Comparison of ENCODE assay signal across 8 cellular contexts in genomic region chr1:110209715-110210603, GRCh38. TPM values are rescaled to one million over a fixed set of nuclear protein-coding genes. Genes with fewer than 3 reads are reported as not detected.
A peak's percentile ranks its signal among the peaks of the same experiment; 100 is the strongest.
DNase-seq lines count a peak whose midpoint lies in the region; ATAC-seq, FAIRE-seq and TF ChIP-seq lines count a peak whose summit lies in the region.

KCNC4 (plus strand) TSS chr1:110210314; CDS start chr1:110211500, 1,186 bp downstream.

- H2AFZ ChIP-seq in GM23338 (peak within 1 kb of the TSS; percentile 98), neuronal stem cell (ENCODE audit: low read length) (peak within 1 kb of the TSS; percentile 98)

- no peaks in the 10 kb centered on the region for H3K9me2 ChIP-seq in DOHH2 (replicated peaks; ENCODE audit: control insufficient read depth, low read length)
- H3K9me2 ChIP-seq in GM23338 (ENCODE audit: insufficient read depth), result no peaks in the 10 kb centered on the region

- no peaks in the 10 kb centered on the region for H3K27me3 ChIP-seq in DOHH2 (ENCODE audit: control insufficient read depth, low read length)
- H3K27me3 ChIP-seq in GM23338 (ENCODE audit: insufficient read depth), result peaks cover 36% of the 10 kb centered on the region
- H3K27me3 ChIP-seq in SJSA1 (replicated peaks), result peaks cover 55% of the 10 kb centered on the region
- peaks cover 12 to 68% (median 22%) of the 10 kb centered on the region in 3 experiments for H3K27me3 ChIP-seq in neuronal stem cell (ENCODE audit: control insufficient read depth in 3 of 3, insufficient read depth in 3 of 3, low read depth in 1 of 3, low read length in 3 of 3)

- H4K8ac ChIP-seq in neuronal stem cell (ENCODE audit: low read depth, low read length), result peak within 1 kb of the TSS; percentile 97

- no peaks in the 10 kb centered on the region for H3K79me1 ChIP-seq in neuronal stem cell (ENCODE audit: low read depth, low read length)

- peaks cover 6% of the 10 kb centered on the region for H3F3A ChIP-seq in DOHH2 (ENCODE audit: control insufficient read depth, insufficient read depth)
- peaks cover 16% of the 10 kb centered on the region; the same call in 1 of the 2 replicates for H3F3A ChIP-seq in GM23338 (replicated peaks; ENCODE audit: low read depth)

- no peaks in the 10 kb centered on the region; the same call in 2 of the 3 replicates for H3K9me3 Mint-ChIP-seq in GM23338

- H3K9me3 ChIP-seq in DOHH2 (ENCODE audit: control insufficient read depth, insufficient read depth, low read length) (no peaks in the 10 kb centered on the region), SJSA1 (replicated peaks) (peaks cover 9% of the 10 kb centered on the region; the same call in 1 of the 2 replicates), neuronal stem cell (replicated peaks in 1 of 2; ENCODE audit: control insufficient read depth in 2 of 2, insufficient read depth in 1 of 2, low read depth in 1 of 2, low read length in 2 of 2) (no peaks in the 10 kb centered on the region)

- peak within 1 kb of the TSS; percentile 61 for H2BK5ac ChIP-seq in neuronal stem cell (ENCODE audit: low read length)

- no CpG with 5 or more reads among the region's 103 CpGs for WGBS in neuronal stem cell (ENCODE audit: extremely low coverage in 2 of 2, insufficient read length in 2 of 2, insufficient replicate concordance in 1 of 2), 2 donors

- TF ChIP-seq CTCF in DOHH2 (IDR thresholded peaks at IDR 0.05; ENCODE audit: low read depth, low read length, poor library complexity, severe bottlenecking), result no peak
- TF ChIP-seq CTCF in GM23338 (conservative IDR thresholded peaks at IDR 0.05; ENCODE audit: low read depth in 2 of 2), result no peak

- H2AK5ac ChIP-seq in neuronal stem cell (ENCODE audit: low read depth, low read length), result peak within 1 kb of the TSS; percentile 56

- peaks cover 45% of the 10 kb centered on the region for H3K4me1 Mint-ChIP-seq in GM23338

- H3K4me3 Mint-ChIP-seq in GM23338, result peak within 1 kb of the TSS; percentile 82

- FAIRE-seq in frontal cortex (lab: Jason Lieb, UNC), result no peak

- H3K27ac Mint-ChIP-seq in GM23338, result peak within 1 kb of the TSS; percentile 63

- ATAC-seq in GM23338, result peak; percentile 63

- H4K91ac ChIP-seq in neuronal stem cell (ENCODE audit: low read depth, low read length, poor library complexity), result no peak within 1 kb of the TSS

- H3K27me3 Mint-ChIP-seq in GM23338 (ENCODE audit: insufficient read depth, low read depth, poor library complexity), result peaks cover 23% of the 10 kb centered on the region

- no peaks in the 10 kb centered on the region for H3K36me3 ChIP-seq in DOHH2 (ENCODE audit: control insufficient read depth, low read length)
- no peaks in the 10 kb centered on the region for H3K36me3 ChIP-seq in GM23338 (ENCODE audit: insufficient read depth)
- H3K36me3 ChIP-seq in SJSA1, result no peaks in the 10 kb centered on the region
- no peaks in the 10 kb centered on the region for H3K36me3 ChIP-seq in neuronal stem cell (replicated peaks in 1 of 2; ENCODE audit: control insufficient read depth in 2 of 2, insufficient read depth in 2 of 2, low read length in 2 of 2)

- H3K4me2 ChIP-seq in DOHH2 (ENCODE audit: low read length) (peak within 1 kb of the TSS; percentile 97), GM23338 (peak within 1 kb of the TSS; percentile 95), neuronal stem cell (ENCODE audit: insufficient read depth, low read length, poor library complexity, severe bottlenecking) (peak within 1 kb of the TSS; percentile 94)

- H4K20me1 ChIP-seq in DOHH2 (ENCODE audit: control insufficient read depth, insufficient read depth, low read depth, low read length) (no peaks in the 10 kb centered on the region; the same call in 1 of the 2 replicates), GM23338 (replicated peaks; ENCODE audit: insufficient read depth) (no peaks in the 10 kb centered on the region; the same call in 1 of the 2 replicates)

- H3K4me1 ChIP-seq in DOHH2 (ENCODE audit: control insufficient read depth, low read length) (peaks cover 33% of the 10 kb centered on the region), GM23338 (ENCODE audit: insufficient read depth) (peaks cover 28% of the 10 kb centered on the region), SJSA1 (replicated peaks) (peaks cover 17% of the 10 kb centered on the region), neuronal stem cell (ENCODE audit: control insufficient read depth in 2 of 2, insufficient read depth in 1 of 2, low read depth in 1 of 2, low read length in 2 of 2) (peaks cover 11 to 22% of the 10 kb centered on the region in 2 donors)

- H3K23ac ChIP-seq in neuronal stem cell (ENCODE audit: low read depth, low read length, poor library complexity), result peak within 1 kb of the TSS; percentile 90

- peak within 1 kb of the TSS; percentile 72 for H3K14ac ChIP-seq in neuronal stem cell (ENCODE audit: low read length)

- no peaks in the 10 kb centered on the region; the same call in 2 of the 3 replicates for H3K36me3 Mint-ChIP-seq in GM23338 (ENCODE audit: low read depth)

- peak within 1 kb of the TSS; percentile 79 for H2BK15ac ChIP-seq in neuronal stem cell (ENCODE audit: low read length)

- peak within 1 kb of the TSS; percentile 97 for H3K18ac ChIP-seq in neuronal stem cell (ENCODE audit: low read length)

- peak; percentile 92 for DNase-seq in GM23338 (ENCODE audit: low spot score)
- DNase-seq in Kasumi-1 (lab: John Stamatoyannopoulos, UW), result peak; percentile 80 to 82
- DNase-seq in SJSA1 (ENCODE audit: low read depth in 1 of 2, low spot score in 2 of 2), result peak in 1 of 2 experiments; percentile 76
- DNase-seq in activated naive CD4-positive, alpha-beta T cell (lab: John Stamatoyannopoulos, UW), result peak; percentile 56 to 91 (median 71)
- peak; percentile 84 to 90 for DNase-seq in frontal cortex (ENCODE audit: low spot score in 2 of 2)
- DNase-seq in neuronal stem cell (ENCODE audit: low spot score), result peak; percentile 83
- DNase-seq in stromal cell of bone marrow (ENCODE audit: low read depth), result peak; percentile 48

- H3K27ac ChIP-seq in DOHH2 (ENCODE audit: low read depth, low read length) (peak within 1 kb of the TSS; percentile 51), GM23338 (ENCODE audit: low read depth) (peak within 1 kb of the TSS; percentile 83), SJSA1 (no peak within 1 kb of the TSS), neuronal stem cell (replicated peaks; ENCODE audit: low read length) (peak within 1 kb of the TSS; percentile 82)

- H2BK120ac ChIP-seq in neuronal stem cell (ENCODE audit: low read depth, low read length), result no peak within 1 kb of the TSS

- H3K4ac ChIP-seq in neuronal stem cell (ENCODE audit: low read length), result no peak within 1 kb of the TSS

- H3K79me2 ChIP-seq in DOHH2 (ENCODE audit: control insufficient read depth, low read length) (0 out of 2 replicates have a peak, but pooled peaks cover 4% of the 10 kb centered on the region), GM23338 (replicated peaks; ENCODE audit: insufficient read depth) (no peaks in the 10 kb centered on the region)

- peak within 1 kb of the TSS; percentile 96 for H3K9ac ChIP-seq in neuronal stem cell (ENCODE audit: low read depth, low read length, poor library complexity)

- H3K4me3 ChIP-seq in DOHH2 (ENCODE audit: low read length) (peak within 1 kb of the TSS; percentile 82), GM23338 (peak within 1 kb of the TSS; percentile 82), SJSA1 (peak within 1 kb of the TSS; percentile 49), neuronal stem cell (ENCODE audit: low read length in 2 of 2) (peak within 1 kb of the TSS; percentile 57 to 86)

- peak within 1 kb of the TSS; percentile 77 for H2BK12ac ChIP-seq in neuronal stem cell (ENCODE audit: low read length)

TF ChIP-seq in GM23338, 12 proteins besides CTCF, POLR2A, EP300 and RAD21:
- no peak for TF ChIP-seq EZH2 (IDR thresholded peaks at IDR 0.05; ENCODE audit: low read depth, unreplicated experiment)
- TF ChIP-seq ZNF114 (CRISPR knock-in tag; IDR thresholded peaks at IDR 0.05), result no peak
- TF ChIP-seq CREB1 (CRISPR knock-in tag; IDR thresholded peaks at IDR 0.05; ENCODE audit: low read depth), result peak; percentile 32; the same call in 1 of the 2 replicates
- TF ChIP-seq JUNB (IDR thresholded peaks at IDR 0.05; ENCODE audit: unreplicated experiment), result no peak
- no peak; the same call in 1 of the 2 replicates for TF ChIP-seq ETS1 (IDR thresholded peaks at IDR 0.05)
- TF ChIP-seq POLR2AphosphoS5 (IDR thresholded peaks at IDR 0.05; ENCODE audit: low read depth), result peak; percentile 54
TF ChIP-seq in GM23338: peak in this region for 2.

RNA-seq across cellular contexts. Expression of gene KCNC4, which starts in this region (rescaled TPM):
- total RNA-seq in GM23338 (2014; rRNA removed; shearing (Covaris generic)), result 10.5 and 10.7 TPM in 2 replicates
- polyA plus RNA-seq in GM23338 (2016; fragmentation: Nextera tagmentation; extraction: Ambion mirVana), result 3.4 and 3.5 TPM in 2 replicates
- 0.26 and 1.2 TPM in 2 replicates for total RNA-seq in SJSA1 (2014; rRNA removed; shearing (Covaris generic))
- 2.4 TPM for total RNA-seq in frontal cortex
- 3.3 TPM for polyA plus RNA-seq in neuronal stem cell (2013, experiment 1 of 2)
- 3.2 TPM for polyA plus RNA-seq in neuronal stem cell (2013, experiment 2 of 2)
